ENCODE assay signal across 8 cellular contexts in the genomic region with DNA sequence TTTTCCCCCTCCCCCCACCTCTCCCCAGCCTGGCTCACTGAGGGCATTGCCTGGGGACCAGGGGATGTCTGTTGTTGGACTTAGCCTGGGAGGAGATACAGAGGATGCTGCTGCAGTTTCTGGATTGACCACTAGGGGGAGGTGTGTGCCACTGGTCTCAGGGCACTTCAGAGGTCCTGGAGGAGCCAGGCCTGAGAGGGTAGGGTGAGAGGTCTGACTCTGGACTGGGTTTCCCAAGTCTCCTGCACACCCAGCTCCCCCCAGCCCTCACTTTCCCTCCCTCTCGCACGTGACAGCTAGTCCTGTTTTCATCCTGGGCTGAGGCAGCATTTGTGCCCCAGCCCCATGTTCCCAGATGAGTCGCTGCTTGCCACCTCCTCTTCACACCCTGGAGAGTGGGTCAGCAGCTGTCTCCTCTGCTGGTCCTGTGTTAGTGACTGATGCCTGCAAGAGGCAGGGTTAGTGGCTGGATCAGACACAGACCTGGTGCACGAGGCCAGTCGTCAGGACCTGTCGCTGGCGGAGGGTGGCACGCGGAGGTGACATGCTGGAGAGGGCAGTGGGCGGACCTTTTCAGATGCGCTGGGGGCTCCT. TPM values are rescaled to one million over a fixed set of nuclear protein-coding genes. Genes with fewer than 3 reads are reported as not detected.
A peak's percentile ranks its signal among the peaks of the same experiment; 100 is the strongest.
DNase-seq lines count a peak whose midpoint lies in the region; ATAC-seq and TF ChIP-seq lines count a peak whose summit lies in the region.

No MANE protein-coding gene starts in this region.

- H3K9me3 ChIP-seq in colonic mucosa (no peaks in the 10 kb centered on the region), right lobe of liver (no peaks in the 10 kb centered on the region)

- TF ChIP-seq CTCF in colonic mucosa (IDR thresholded peaks at IDR 0.05) (peak; percentile 93), right lobe of liver (IDR thresholded peaks at IDR 0.05) (peak; percentile 74 to 91 (median 90))

- H3K27me3 Mint-ChIP-seq in activated CD4-positive, alpha-beta T cell treated with anti-CD3 and anti-CD28 coated beads, Interleukin-2, amount 10 ng/mL, durations not matched to agents 24 days and 14 days: no peaks in the 10 kb centered on the region

- H3K4me1 Mint-ChIP-seq in activated CD4-positive, alpha-beta T cell treated with anti-CD3 and anti-CD28 coated beads, Interleukin-2, amount 10 ng/mL, durations not matched to agents 24 days and 14 days: peaks cover 63% of the 10 kb centered on the region

- no peak overlapping the region for H3K4me3 Mint-ChIP-seq in activated CD4-positive, alpha-beta T cell treated with anti-CD3 and anti-CD28 coated beads, Interleukin-2, amount 10 ng/mL, durations not matched to agents 24 days and 14 days

- H3K4me1 ChIP-seq in colonic mucosa (no peaks in the 10 kb centered on the region), right lobe of liver (no peaks in the 10 kb centered on the region)

- H3K27me3 ChIP-seq in colonic mucosa (no peaks in the 10 kb centered on the region), right lobe of liver (no peaks in the 10 kb centered on the region)

- H3K9ac ChIP-seq in colonic mucosa (ENCODE audit: low read depth in 2 of 2, low read length in 2 of 2): no peak overlapping the region

- no peaks in the 10 kb centered on the region for H3K36me3 ChIP-seq in colonic mucosa
- H3K36me3 ChIP-seq in right lobe of liver: no peaks in the 10 kb centered on the region

- in situ Hi-C loops in ACHN (cut with HindIII; ENCODE audit: low pct_ligation_motif_present, low pct_unique_long_range_greater_than_20kb, low sequenced_read_pairs): no loop called here

- ATAC-seq in GM18502 (IDR thresholded peaks at IDR 0.05; ENCODE audit: poor library complexity, unreplicated experiment) (peak; percentile 83), HG02970 (IDR thresholded peaks at IDR 0.05; ENCODE audit: low FRiP score, unreplicated experiment) (peak; percentile 50), right lobe of liver (peak; percentile 71 to 80 (median 79))

- H3K27ac Mint-ChIP-seq in activated CD4-positive, alpha-beta T cell treated with anti-CD3 and anti-CD28 coated beads, Interleukin-2, amount 10 ng/mL, durations not matched to agents 24 days and 14 days: peak overlapping the region; percentile 66

- no peak for TF ChIP-seq POLR2A in right lobe of liver (IDR thresholded peaks at IDR 0.05)

- no peaks in the 10 kb centered on the region for H3K9me3 Mint-ChIP-seq in activated CD4-positive, alpha-beta T cell treated with anti-CD3 and anti-CD28 coated beads, Interleukin-2, amount 10 ng/mL, durations not matched to agents 24 days and 14 days

- intact Hi-C loops in activated CD4-positive, alpha-beta T cell treated with anti-CD3 and anti-CD28 coated beads, Interleukin-2, amount 10 ng/mL, durations not matched to agents 24 days and 14 days (cut with micrococcal nuclease): loop anchor here (1.0 to 5.0 kb wide), 10 partner anchors 44 to 643 kb away; a partner anchor contains a TSS
- intact Hi-C loops in colonic mucosa (cut with DNase I): loop anchor here (5.0 kb wide), 1 partner anchor 253 kb away; no protein-coding TSS in a partner anchor
- intact Hi-C loops in right lobe of liver (cut with DNase I): no loop called here

- DNase-seq in ACHN (peak; percentile 73), NCI-H524 (lab: John Stamatoyannopoulos, UW) (peak; percentile 45 to 80), colonic mucosa (peak; percentile 81), right lobe of liver (peak; percentile 51 to 67 (median 51))
- DNase-seq in activated CD4-positive, alpha-beta T cell treated with anti-CD3 and anti-CD28 coated beads, Interleukin-2, amount 10 ng/mL, durations not matched to agents 24 days and 14 days: peak; percentile 95
- peak; percentile 62 to 70 (median 68) for DNase-seq in stimulated activated CD4-positive, alpha-beta T cell treated with anti-CD3 and anti-CD28 coated beads, TNF-alpha, amount 100 ng/mL, for 4 hours (ENCODE audit: low read depth in 3 of 3)

- no peaks in the 10 kb centered on the region for H3K36me3 Mint-ChIP-seq in activated CD4-positive, alpha-beta T cell treated with anti-CD3 and anti-CD28 coated beads, Interleukin-2, amount 10 ng/mL, durations not matched to agents 24 days and 14 days (ENCODE audit: low read depth)

- no peak overlapping the region for H3K27ac ChIP-seq in colonic mucosa
- no peak overlapping the region for H3K27ac ChIP-seq in right lobe of liver

- no peak overlapping the region for H3K4me3 ChIP-seq in colonic mucosa
- no peak overlapping the region for H3K4me3 ChIP-seq in right lobe of liver

- 50% methylated on average over 2 of the region's 11 CpGs for WGBS in right lobe of liver (ENCODE audit: insufficient coverage, low coverage, low lambda C conversion rate, missing lambda C conversion rate)

RNA-seq across cellular contexts. Expression of a gene that starts 4.4 kb away (rescaled TPM):
- 67.7 and 71.3 TPM in 2 replicates for total RNA-seq in activated CD4-positive, alpha-beta T cell treated with anti-CD3 and anti-CD28 coated beads, Interleukin-2, amount 10 ng/mL, durations not matched to agents 24 days and 14 days
- total RNA-seq in colonic mucosa (under 1 TPM in 1 of 2 donors, not detected in 1; 0.25 TPM), right lobe of liver (not detected)

RNA-seq across cellular contexts. Expression of a gene that starts 8.8 kb away (rescaled TPM):
- 1,084 and 1,122 TPM in 2 replicates for total RNA-seq in activated CD4-positive, alpha-beta T cell treated with anti-CD3 and anti-CD28 coated beads, Interleukin-2, amount 10 ng/mL, durations not matched to agents 24 days and 14 days
- total RNA-seq in colonic mucosa: under 1 TPM in 1 of 2 donors, not detected in 1; 0.67 TPM
- total RNA-seq in right lobe of liver: not detected

RNA-seq across cellular contexts. Expression of a gene that starts 53.4 kb away (rescaled TPM):
- total RNA-seq in activated CD4-positive, alpha-beta T cell treated with anti-CD3 and anti-CD28 coated beads, Interleukin-2, amount 10 ng/mL, durations not matched to agents 24 days and 14 days: 36.9 and 39.6 TPM in 2 replicates
- total RNA-seq in colonic mucosa (under 1 TPM; 0.25 to 0.93 TPM), right lobe of liver (1 to 10 TPM; 1.3 to 6.0 (median 4.6) TPM)

Comparison
In these comparisons a context has a peak if more than half of its experiments do, and no peak if none do; other contexts are left out.
1. RNA of a gene that starts 4.4 kb away (total RNA-seq): 67.7 to 71.3 TPM in activated CD4-positive, alpha-beta T cell treated with anti-CD3 and anti-CD28 coated beads, Interleukin-2, amount 10 ng/mL, durations not matched to agents 24 days and 14 days; 0.25 TPM in colonic mucosa and not detected in right lobe of liver; every median in the first group is over 10 times any median in the second.
2. RNA of a gene that starts 8.8 kb away (total RNA-seq): 1,084 to 1,122 TPM in activated CD4-positive, alpha-beta T cell treated with anti-CD3 and anti-CD28 coated beads, Interleukin-2, amount 10 ng/mL, durations not matched to agents 24 days and 14 days; 0.67 TPM in colonic mucosa and not detected in right lobe of liver; every median in the first group is over 100 times any median in the second.
3. intact Hi-C loops: an anchor here in activated CD4-positive, alpha-beta T cell treated with anti-CD3 and anti-CD28 coated beads, Interleukin-2, amount 10 ng/mL, durations not matched to agents 24 days and 14 days (1.0 to 5.0 kb wide) and colonic mucosa (5.0 kb wide); none called in right lobe of liver.
4. Peak in every context shown above with its lines, with median percentiles within 50 percentile points of each other: DNase-seq and ATAC-seq.